18 cellular contexts compared by ENCODE assay signal in the genomic region with DNA sequence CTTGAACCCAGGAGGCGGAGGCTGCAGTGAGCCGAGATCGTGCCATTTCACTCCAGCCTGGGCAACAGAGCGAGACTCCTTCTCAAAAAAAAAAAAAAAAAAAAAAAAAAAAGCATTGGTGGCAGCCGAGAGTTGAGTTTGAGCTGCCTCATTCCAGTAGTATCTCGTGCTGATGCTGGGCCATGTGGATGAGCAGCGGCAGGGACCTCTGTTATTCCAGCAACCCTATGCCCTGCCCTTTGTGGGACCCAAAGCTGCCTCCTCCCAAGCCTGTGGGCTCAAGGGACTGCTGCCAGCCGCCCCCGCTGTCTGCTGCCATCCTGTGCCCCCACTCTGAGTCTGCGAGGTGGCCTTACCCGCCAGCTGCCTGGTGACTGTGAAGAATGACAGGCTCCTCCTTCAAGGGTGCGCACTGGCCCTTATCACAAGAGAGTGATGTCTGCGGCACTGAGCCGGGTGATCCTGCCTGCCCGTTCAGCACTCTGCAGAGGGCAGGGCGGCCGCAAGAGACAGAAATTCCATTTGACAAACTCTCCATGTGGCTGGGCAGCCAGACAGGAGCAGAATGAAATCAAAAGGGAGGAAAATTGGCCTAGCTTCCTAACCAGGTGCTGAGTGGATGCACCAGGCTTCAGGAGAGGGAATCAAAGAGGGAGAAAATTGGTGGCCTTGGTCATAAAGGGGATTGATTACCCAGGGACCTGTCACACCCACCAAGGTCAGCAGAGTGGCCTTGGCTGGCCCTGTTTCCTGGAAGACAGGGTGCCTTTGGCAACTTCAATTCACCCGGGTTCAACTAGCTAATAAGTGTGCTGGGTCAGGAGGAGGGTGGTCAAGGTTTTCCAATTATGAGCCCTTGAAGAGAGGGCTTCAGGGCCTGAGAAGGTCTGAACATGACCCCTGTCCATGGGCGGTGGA.
A peak's percentile ranks its signal among the peaks of the same experiment; 100 is the strongest.
DNase-seq lines count a peak whose midpoint lies in the region; ATAC-seq and TF ChIP-seq lines count a peak whose summit lies in the region.
"Had no signal": no experiment of that assay in that cellular context is flagged by ENCODE, and none has a peak within 500 bp of the region (broad histone marks: within the 10 kb centered on the region; RNA-seq: fewer than 3 reads in every experiment).

No MANE protein-coding gene starts in this region.

- H3K27me3 Mint-ChIP-seq in activated T-helper 17 cell treated with anti-CD3 and anti-CD28 coated beads, Interleukin-2, amount 50 U/mL, for 72 hours, result no peaks in the 10 kb centered on the region

- WGBS in psoas muscle, 3 donors, result 77 to 80% (median 79%) methylated on average over 19 of the region's 19 CpGs

- intact Hi-C loops in psoas muscle (cut with DNase I), result no loop called here

- peak; percentile 43 for DNase-seq in NCI-H2227 (lab: John Stamatoyannopoulos, UW; ENCODE audit: unreplicated experiment)
- no peak for DNase-seq in right atrium auricular region (ENCODE audit: low spot score)
- peak in 1 of 2 donors; percentile 65 for DNase-seq in psoas muscle
- DNase-seq in activated naive CD4-positive, alpha-beta T cell treated with anti-CD3 and anti-CD28 coated beads, Interleukin-2, amount 50 U/mL, for 72 hours (ENCODE audit: low spot score in 2 of 2), result no peak
- DNase-seq in NCI-H446 treated with DMSO at 0.1 percent for 48 hours (lab: John Stamatoyannopoulos, UW), result no peak
- DNase-seq: activated CD4-positive, alpha-beta memory T cell treated with anti-CD3 and anti-CD28 coated beads, Interleukin-2, amount 10 ng/mL, durations not matched to agents 7 days and 5 days; AML-193; anterior cingulate cortex; hypothalamus; MM.1S; NCI-H2081; spleen; stimulated activated naive CD4-positive, alpha-beta T cell treated with Interleukin-2 at 50 U/mL for 16 hours had no signal

- H3K27me3 ChIP-seq in right atrium auricular region (no peaks in the 10 kb centered on the region), psoas muscle (ENCODE audit: insufficient read depth in 3 of 3, low read length in 2 of 3) (no peaks in the 10 kb centered on the region)
- H3K27me3 ChIP-seq: SJSA1, vagina had no signal

- H3K4me3 Mint-ChIP-seq in activated T-helper 17 cell treated with anti-CD3 and anti-CD28 coated beads, Interleukin-2, amount 50 U/mL, for 72 hours, result no peak overlapping the region
- H3K4me3 Mint-ChIP-seq: activated CD4-positive, alpha-beta memory T cell treated with anti-CD3 and anti-CD28 coated beads, Interleukin-2, amount 10 ng/mL, durations not matched to agents 7 days and 5 days had no signal

- H3K4me1 Mint-ChIP-seq in activated T-helper 17 cell treated with anti-CD3 and anti-CD28 coated beads, Interleukin-2, amount 50 U/mL, for 72 hours, result peaks cover 7% of the 10 kb centered on the region

- TF ChIP-seq CTCF in right atrium auricular region (IDR thresholded peaks at IDR 0.05) (no peak), psoas muscle (IDR thresholded peaks at IDR 0.05) (no peak)

- H3K27ac ChIP-seq in right atrium auricular region (peak overlapping the region; percentile 43 to 69), psoas muscle (peak overlapping the region; percentile 76)
- H3K27ac ChIP-seq: SJSA1, vagina had no signal

- H3K9me3 Mint-ChIP-seq in activated T-helper 17 cell treated with anti-CD3 and anti-CD28 coated beads, Interleukin-2, amount 50 U/mL, for 72 hours, result no peaks in the 10 kb centered on the region
- no peaks in the 10 kb centered on the region for H3K9me3 Mint-ChIP-seq in activated naive CD4-positive, alpha-beta T cell treated with anti-CD3 and anti-CD28 coated beads, Interleukin-2, amount 50 U/mL, for 72 hours
- H3K9me3 Mint-ChIP-seq: activated CD4-positive, alpha-beta memory T cell treated with anti-CD3 and anti-CD28 coated beads, Interleukin-2, amount 10 ng/mL, durations not matched to agents 7 days and 5 days had no signal

- peak overlapping the region; percentile 70 for H3K27ac Mint-ChIP-seq in activated T-helper 17 cell treated with anti-CD3 and anti-CD28 coated beads, Interleukin-2, amount 50 U/mL, for 72 hours
- no peak overlapping the region for H3K27ac Mint-ChIP-seq in activated naive CD4-positive, alpha-beta T cell treated with anti-CD3 and anti-CD28 coated beads, Interleukin-2, amount 50 U/mL, for 72 hours
- H3K27ac Mint-ChIP-seq: activated CD4-positive, alpha-beta memory T cell treated with anti-CD3 and anti-CD28 coated beads, Interleukin-2, amount 10 ng/mL, durations not matched to agents 7 days and 5 days had no signal

- ATAC-seq in activated T-helper 17 cell treated with anti-CD3 and anti-CD28 coated beads, Interleukin-2, amount 50 U/mL, for 72 hours (replicated peaks), result no peak
- ATAC-seq in psoas muscle (peak in 3 of 4 donors; percentile 21 to 47 (median 41)), HG02798 (IDR thresholded peaks at IDR 0.05; ENCODE audit: poor library complexity, unreplicated experiment) (no peak), GM18519 (IDR thresholded peaks at IDR 0.05; ENCODE audit: low FRiP score, unreplicated experiment) (no peak)
- no peak for ATAC-seq in activated naive CD4-positive, alpha-beta T cell treated with anti-CD3 and anti-CD28 coated beads, Interleukin-2, amount 50 U/mL, for 72 hours

- H3K4me1 ChIP-seq in right atrium auricular region, result peaks cover 0 to 6% of the 10 kb centered on the region in 2 donors
- peaks cover 44% of the 10 kb centered on the region for H3K4me1 ChIP-seq in psoas muscle

- no peaks in the 10 kb centered on the region for H3K36me3 ChIP-seq in right atrium auricular region
- H3K36me3 ChIP-seq in psoas muscle (ENCODE audit: insufficient read depth in 1 of 2, low read depth in 1 of 2), result no peaks in the 10 kb centered on the region
- H3K36me3 ChIP-seq: SJSA1, spleen, vagina had no signal

- no peaks in the 10 kb centered on the region for H3K9me3 ChIP-seq in right atrium auricular region
- H3K9me3 ChIP-seq in psoas muscle, result no peaks in the 10 kb centered on the region
- H3K9me3 ChIP-seq: SJSA1, spleen, vagina had no signal

- no peaks in the 10 kb centered on the region for H3K36me3 Mint-ChIP-seq in activated T-helper 17 cell treated with anti-CD3 and anti-CD28 coated beads, Interleukin-2, amount 50 U/mL, for 72 hours (ENCODE audit: low read depth)
- H3K36me3 Mint-ChIP-seq in activated naive CD4-positive, alpha-beta T cell treated with anti-CD3 and anti-CD28 coated beads, Interleukin-2, amount 50 U/mL, for 72 hours, result no peaks in the 10 kb centered on the region

- H3K4me3 ChIP-seq in right atrium auricular region (no peak overlapping the region), psoas muscle (no peak overlapping the region)
- H3K4me3 ChIP-seq: SJSA1, spleen, vagina had no signal

Comparison
In these comparisons a context has a peak if more than half of its experiments do, and no peak if none do; other contexts are left out.
1. ATAC-seq: peak in psoas muscle (3 of 4); none in activated T-helper 17 cell treated with anti-CD3 and anti-CD28 coated beads, Interleukin-2, amount 50 U/mL, for 72 hours (single experiment), HG02798 (single experiment), GM18519 (single experiment) and activated naive CD4-positive, alpha-beta T cell treated with anti-CD3 and anti-CD28 coated beads, Interleukin-2, amount 50 U/mL, for 72 hours (0 of 2).